Comparison of ENCODE assay signal across 12 cellular contexts in the genomic region with DNA sequence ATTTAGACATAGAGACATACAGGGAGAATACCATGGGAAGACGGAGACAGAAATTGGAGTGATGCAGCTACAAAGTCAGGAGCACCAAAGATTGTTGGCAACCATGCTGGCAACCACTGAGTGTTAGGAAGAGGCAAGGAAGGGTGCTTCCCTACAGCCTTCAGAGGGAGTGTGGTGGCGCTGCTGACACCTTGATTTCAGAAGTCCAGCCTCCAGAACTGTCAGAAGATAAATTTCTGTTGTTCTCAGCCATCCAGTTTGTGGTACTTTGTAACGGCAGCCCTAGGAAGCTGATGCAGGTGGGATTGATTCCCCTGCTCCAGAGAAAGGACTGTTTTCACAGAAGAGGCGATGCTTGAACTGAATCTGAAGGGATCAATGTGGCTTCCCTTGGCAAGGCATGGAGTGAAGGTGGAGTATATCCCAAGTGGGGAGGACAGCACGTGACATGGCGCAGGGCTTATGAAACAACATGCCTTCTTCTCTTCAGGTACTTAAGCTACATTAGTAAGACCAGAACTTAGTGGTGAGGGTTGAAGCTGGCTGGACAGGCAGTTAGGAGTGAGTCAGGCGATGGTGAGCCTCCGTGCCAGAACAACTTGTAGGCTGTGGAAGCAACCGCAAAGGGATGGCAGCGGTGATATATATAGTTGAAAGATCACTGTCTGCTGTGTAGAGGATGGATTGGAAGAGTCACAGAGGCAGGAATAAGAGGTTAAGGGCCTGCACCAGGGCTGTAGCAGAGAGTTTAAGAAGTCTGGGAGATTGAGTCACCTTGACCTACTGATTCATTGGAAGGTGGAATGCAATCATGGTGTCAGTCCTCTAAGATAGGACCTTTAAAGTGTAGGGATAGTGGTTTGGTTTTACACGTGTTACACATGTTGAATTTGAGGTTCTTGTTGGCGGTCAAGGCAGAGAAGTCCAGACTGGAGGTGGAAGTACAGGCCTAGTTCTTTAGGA. TPM values are rescaled to one million over a fixed set of nuclear protein-coding genes. Genes with fewer than 3 reads are reported as not detected.
DNase-seq lines count a peak whose midpoint lies in the region; ATAC-seq, FAIRE-seq and TF ChIP-seq lines count a peak whose summit lies in the region.
"Had no signal": no experiment of that assay in that cellular context is flagged by ENCODE, and none has a peak within 500 bp of the region (broad histone marks: within the 10 kb centered on the region; RNA-seq: fewer than 3 reads in every experiment).

No MANE protein-coding gene starts in this region.

- no peak for DNase-seq in H54 (ENCODE audit: insufficient read length, low spot score)
- DNase-seq in RWPE2 (ENCODE audit: low spot score) = no peak
- peak; percentile 92 for DNase-seq in fibroblast of mammary gland (ENCODE audit: low read depth)
- DNase-seq in NCI-H146 (lab: John Stamatoyannopoulos, UW) = no peak
- DNase-seq in KG1 (lab: John Stamatoyannopoulos, UW) = no peak
- no peak for DNase-seq in pancreas
- DNase-seq: activated CD4-positive, CD25-positive, alpha-beta regulatory T cell; cerebellar nuclear complex; naive B cell; NCI-H1436 treated with DMSO at 0.1 percent for 48 hours had no signal

- no peak overlapping the region for H3K4me3 ChIP-seq in RWPE2 (ENCODE audit: severe bottlenecking)
- peak overlapping the region; percentile 93 for H3K4me3 ChIP-seq in fibroblast of mammary gland (ENCODE audit: control insufficient read depth, low read depth, low read length)
- peak overlapping the region; percentile 74 for H3K4me3 ChIP-seq in skeletal muscle satellite cell (ENCODE audit: low read length)
- peak overlapping the region in 2 of 4 donors; percentile 82 to 92 for H3K4me3 ChIP-seq in pancreas

- H3K9me3 ChIP-seq in RWPE2 (ENCODE audit: severe bottlenecking) = no peaks in the 10 kb centered on the region
- H3K9me3 ChIP-seq in skeletal muscle satellite cell (replicated peaks; ENCODE audit: low read length) = no peaks in the 10 kb centered on the region
- no peaks in the 10 kb centered on the region for H3K9me3 ChIP-seq in pancreas

- TF ChIP-seq CTCF in RWPE2 (IDR thresholded peaks at IDR 0.05; ENCODE audit: poor library complexity, severe bottlenecking) (no peak), fibroblast of mammary gland (conservative IDR thresholded peaks at IDR 0.05; ENCODE audit: control insufficient read depth, insufficient read depth, low read depth, low read length) (no peak), pancreas (IDR thresholded peaks at IDR 0.05) (no peak)

- H3K9ac ChIP-seq in skeletal muscle satellite cell (ENCODE audit: low read depth, low read length) = peak overlapping the region; percentile 100

- H3K4me1 ChIP-seq in RWPE2 (ENCODE audit: insufficient read depth, poor library complexity, severe bottlenecking) = peaks cover 63% of the 10 kb centered on the region
- peaks cover 63% of the 10 kb centered on the region for H3K4me1 ChIP-seq in skeletal muscle satellite cell (ENCODE audit: control insufficient read depth, insufficient read depth, low read length)
- H3K4me1 ChIP-seq in pancreas = peaks cover 7 to 24% (median 19%) of the 10 kb centered on the region in 3 donors

- peak overlapping the region; percentile 91 for H3K27ac ChIP-seq in RWPE2 (ENCODE audit: poor library complexity, severe bottlenecking)
- H3K27ac ChIP-seq in pancreas = peak overlapping the region in 1 of 4 donors; percentile 99

- TF ChIP-seq POLR2A in H54 (IDR thresholded peaks at IDR 0.05; ENCODE audit: low read depth, low read length) = no peak

- H3K36me3 ChIP-seq in RWPE2 (ENCODE audit: low read depth) (peaks cover 30% of the 10 kb centered on the region), skeletal muscle satellite cell (ENCODE audit: insufficient read depth, low read length) (peaks cover 22% of the 10 kb centered on the region), pancreas (peaks cover 4 to 15% (median 11%) of the 10 kb centered on the region in 3 donors)

- intact Hi-C loops in pancreas (cut with DNase I) = no loop called here

- ATAC-seq in RWPE2 (ENCODE audit: low read depth) (no peak), HG03442 (IDR thresholded peaks at IDR 0.05; ENCODE audit: unreplicated experiment) (no peak), pancreas (no peak)

- H3K27me3 ChIP-seq in RWPE2 (ENCODE audit: insufficient read depth, poor library complexity, severe bottlenecking) = no peaks in the 10 kb centered on the region
- no peaks in the 10 kb centered on the region for H3K27me3 ChIP-seq in skeletal muscle satellite cell (ENCODE audit: control insufficient read depth, insufficient read depth, low read length)
- no peaks in the 10 kb centered on the region for H3K27me3 ChIP-seq in pancreas

- 85 to 89% methylated on average over 12 of the region's 12 CpGs for WGBS in pancreas, 2 donors

- FAIRE-seq in H54 (lab: Jason Lieb, UNC) (peak; percentile 41), pancreas (lab: Jason Lieb, UNC) (no peak)

- H3K4me2 ChIP-seq in skeletal muscle satellite cell (ENCODE audit: low read length) = peak overlapping the region; percentile 85

RNA-seq across cellular contexts. Expression of gene LEPR, which starts 2.1 kb away (rescaled TPM):
- total RNA-seq in skeletal muscle satellite cell (2012; rRNA removed) = 6.8 and 9.4 TPM in 2 replicates
- 1 to 10 TPM; 1.3 to 5.1 (median 2.6) TPM for total RNA-seq in pancreas
- polyA plus RNA-seq in pancreas = 1 to 10 TPM in 1 of 2 donors, under 1 TPM in 1; 0.95 to 4.4 TPM

RNA-seq across cellular contexts. Expression of gene LEPROT, which starts 2.1 kb away (rescaled TPM):
- total RNA-seq in skeletal muscle satellite cell (2012; rRNA removed) = 34.7 and 43.9 TPM in 2 replicates
- 10 to 100 TPM; 25.4 to 45.5 (median 36.0) TPM for total RNA-seq in pancreas
- polyA plus RNA-seq in pancreas = 10 to 100 TPM; 16.9 to 24.1 TPM
